Comparison of ENCODE assay signal across 7 cellular contexts in the genomic region with DNA sequence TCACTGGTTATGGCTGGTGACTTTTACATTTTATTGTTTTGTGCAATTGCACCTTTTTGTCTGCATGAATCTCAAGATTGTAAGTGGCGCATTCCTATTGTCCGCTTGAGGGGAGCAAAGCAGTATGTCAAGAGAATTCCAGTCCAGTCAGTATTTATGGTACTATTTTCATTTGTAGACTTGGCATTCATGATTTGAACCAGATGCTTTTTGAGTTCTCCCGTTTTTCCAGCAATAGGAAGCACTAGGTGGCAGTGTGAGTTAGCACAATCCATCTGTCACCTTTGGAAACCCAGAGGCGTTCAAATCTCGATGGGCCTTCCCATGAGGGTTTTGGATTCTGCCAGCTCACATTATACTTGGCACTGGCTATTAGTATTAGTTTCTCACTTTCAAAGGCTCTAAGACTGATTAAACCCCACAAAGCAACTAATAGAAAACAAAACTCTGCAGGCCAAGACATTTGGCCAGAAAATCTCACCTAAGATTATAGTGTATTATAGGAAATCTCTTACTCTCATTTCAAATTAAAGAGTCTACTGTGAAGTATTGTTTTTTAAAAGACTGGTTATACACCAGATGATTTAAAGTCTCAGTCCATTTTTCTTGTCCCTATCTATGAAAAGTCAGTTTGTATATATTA. TPM values are rescaled to one million over a fixed set of nuclear protein-coding genes. Genes with fewer than 3 reads are reported as not detected.
A peak's percentile ranks its signal among the peaks of the same experiment; 100 is the strongest.
DNase-seq lines count a peak whose midpoint lies in the region; ATAC-seq, FAIRE-seq and TF ChIP-seq lines count a peak whose summit lies in the region.

No MANE protein-coding gene starts in this region.

- 11 to 18% methylated on average over 3 to 5 of the region's 5 CpGs for WGBS in endodermal cell (ENCODE audit: insufficient coverage in 1 of 2, insufficient read length in 1 of 2), 2 experiments
- WGBS in mesodermal cell (ENCODE audit: insufficient coverage in 2 of 2), 2 experiments, result 3 to 19% methylated on average over 5 of the region's 5 CpGs

- POLR2A ChIA-PET in Panc1 (lab: Charles Lee), result no interaction called here

- intact Hi-C loops in Panc1 (cut with micrococcal nuclease; ENCODE audit: unreplicated experiment), result loop anchor here (2.0 to 10.0 kb wide), 3 partner anchors 139 to 805 kb away; no protein-coding TSS in a partner anchor

- DNase-seq in ELF-1 (ENCODE audit: low read depth, low spot score) (peak; percentile 59), KBM-7 (peak; percentile 34), Panc1 (ENCODE audit: low read depth, low spot score) (peak; percentile 27), endodermal cell (peak; percentile 79), urothelium cell line (ENCODE audit: low spot score) (peak; percentile 82), GM12892 (ENCODE audit: insufficient read length) (no peak)

- CTCF ChIA-PET in Panc1 (lab: Charles Lee), result no interaction called here

- peaks cover 36% of the 10 kb centered on the region for H3K4me1 Mint-ChIP-seq in endodermal cell

- no peak overlapping the region for H3K27ac Mint-ChIP-seq in endodermal cell

- H3K9me3 ChIP-seq in Panc1 (ENCODE audit: control insufficient read depth, insufficient read depth, low read depth, low read length) (no peaks in the 10 kb centered on the region), endodermal cell (ENCODE audit: control insufficient read depth, low read length) (no peaks in the 10 kb centered on the region), mesodermal cell (ENCODE audit: control insufficient read depth, low read length) (no peaks in the 10 kb centered on the region)

- peaks cover 6% of the 10 kb centered on the region for H3K36me3 Mint-ChIP-seq in endodermal cell (ENCODE audit: low read depth)

- no peak for TF ChIP-seq POLR2A in GM12892 (IDR thresholded peaks at IDR 0.05; ENCODE audit: low read depth, low read length)

- TF ChIP-seq CTCF in Panc1 (IDR thresholded peaks at IDR 0.05), result peak; percentile 71
- TF ChIP-seq CTCF in endodermal cell (conservative IDR thresholded peaks at IDR 0.05), result peak; percentile 83

- FAIRE-seq in urothelium cell line (lab: Jason Lieb, UNC) (peak; percentile 17), GM12892 (lab: Jason Lieb, UNC) (no peak)

- H3K9me3 Mint-ChIP-seq in endodermal cell, result no peaks in the 10 kb centered on the region

- ATAC-seq in Panc1, result 0 out of 2 replicates have a peak, but pooled peaks have one; percentile 68

- peaks cover 35% of the 10 kb centered on the region for H3K27me3 Mint-ChIP-seq in endodermal cell (ENCODE audit: insufficient read depth)

- H3K36me3 ChIP-seq in Panc1 (ENCODE audit: control insufficient read depth, insufficient read depth, low read length) (no peaks in the 10 kb centered on the region), endodermal cell (ENCODE audit: control insufficient read depth, insufficient read depth, low read length) (peaks cover 21% of the 10 kb centered on the region), mesodermal cell (ENCODE audit: control insufficient read depth, insufficient read depth, low read length) (peaks cover 42% of the 10 kb centered on the region)

- H3K4me1 ChIP-seq in Panc1 (ENCODE audit: control insufficient read depth, insufficient read depth, low read length) (no peaks in the 10 kb centered on the region), endodermal cell (ENCODE audit: control insufficient read depth, insufficient read depth, low read length) (peaks cover 3% of the 10 kb centered on the region), mesodermal cell (ENCODE audit: control insufficient read depth, insufficient read depth, low read length, poor library complexity, severe bottlenecking) (peaks cover 29% of the 10 kb centered on the region)

- H3K27me3 ChIP-seq in Panc1 (ENCODE audit: control insufficient read depth, insufficient read depth, low read length) (peaks cover 20% of the 10 kb centered on the region), endodermal cell (ENCODE audit: control insufficient read depth, insufficient read depth, low read length, poor library complexity, severe bottlenecking) (peaks cover 28% of the 10 kb centered on the region)

- BruUV-seq in Panc1 (replicated peaks; lab: Mats Ljungman, UMichigan), result no TSS peak

- in situ Hi-C loops in KBM-7 (cut with MboI; ENCODE audit: low pct_unique_long_range_greater_than_20kb, low sequenced_read_pairs) (no loop called here), Panc1 (cut with HindIII; ENCODE audit: low pct_unique_long_range_greater_than_20kb, low sequenced_read_pairs) (no loop called here)

- H3K4me3 ChIP-seq in Panc1 (ENCODE audit: low read depth in 2 of 2, low read length in 2 of 2) (peak overlapping the region in 1 of 2 experiments; percentile 49; a peak in 1 of 4 replicates), endodermal cell (ENCODE audit: low read length) (peak overlapping the region; percentile 79), mesodermal cell (ENCODE audit: extremely low read depth, insufficient read depth, low read length, poor library complexity, severe bottlenecking) (peak overlapping the region; percentile 86)

- H3K4me3 Mint-ChIP-seq in endodermal cell, result peak overlapping the region; percentile 73

- H3K27ac ChIP-seq in Panc1 (ENCODE audit: low read length), result no peak overlapping the region
- no peak overlapping the region for H3K27ac ChIP-seq in endodermal cell (ENCODE audit: low read depth, low read length)
- H3K27ac ChIP-seq in mesodermal cell (ENCODE audit: low read depth, low read length, severe bottlenecking), result peak overlapping the region; percentile 85

- H3K9ac ChIP-seq in endodermal cell (ENCODE audit: extremely low read depth, low read length, poor library complexity, severe bottlenecking), result no peak overlapping the region

RNA-seq across cellular contexts. Expression of a gene that starts 2.2 kb away (rescaled TPM):
- total RNA-seq in Panc1 (2021; ENCODE audit: unreplicated experiment) (0.15 TPM), endodermal cell (1 to 10 TPM in 1 of 2 donors, under 1 TPM in 1; 0.42 to 4.2 TPM)
- 0.12 TPM for polyA plus RNA-seq in Panc1 (2012; ENCODE audit: insufficient read length)
- polyA plus RNA-seq in endodermal cell (2013, experiment 1 of 2), result 44.5 TPM
- 43.8 TPM for polyA plus RNA-seq in endodermal cell (2013, experiment 2 of 2)
- 117 TPM for polyA plus RNA-seq in mesodermal cell (2013, experiment 1 of 2)
- 92.4 TPM for polyA plus RNA-seq in mesodermal cell (2013, experiment 2 of 2)
- 0.87 TPM for polyA plus RNA-seq in GM12892 (2012; ENCODE audit: missing spikeins)
